2 cellular contexts compared by ENCODE assay signal in the genomic region with DNA sequence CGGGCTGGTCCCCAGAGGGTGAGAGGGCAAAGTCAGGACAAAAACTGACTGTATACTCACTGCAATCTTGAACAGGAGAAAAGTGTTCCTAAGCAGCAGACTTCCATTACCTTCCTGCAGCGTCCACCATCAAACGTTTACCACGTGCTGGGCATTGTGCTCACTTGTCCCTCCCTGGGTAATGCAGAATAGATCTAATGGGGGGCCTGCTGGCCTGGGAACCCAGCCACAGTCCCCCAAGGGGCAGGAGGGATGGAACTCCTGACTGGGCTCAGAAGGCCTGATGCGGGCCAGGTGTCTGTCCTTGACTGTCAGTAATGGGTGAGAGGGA.
TF ChIP-seq lines count a peak whose summit lies in the region.

No MANE protein-coding gene starts in this region.

TF ChIP-seq in IMR-90, 13 proteins besides CTCF, POLR2A, EP300 and RAD21 (continued from another document):
- no peak for TF ChIP-seq RCOR1 (IDR thresholded peaks at IDR 0.05; ENCODE audit: insufficient replicate concordance, low read length)
- TF ChIP-seq USF2 (IDR thresholded peaks at IDR 0.05; ENCODE audit: low read depth, low read length): no peak
- no peak for TF ChIP-seq MXI1 (IDR thresholded peaks at IDR 0.05; ENCODE audit: borderline replicate concordance, low read depth, low read length)

TF ChIP-seq in neural cell, 6 proteins besides CTCF, POLR2A, EP300 and RAD21:
- no peak for TF ChIP-seq MXI1 (conservative IDR thresholded peaks at IDR 0.05; ENCODE audit: poor library complexity, severe bottlenecking)
- no peak for TF ChIP-seq SMC3 (conservative IDR thresholded peaks at IDR 0.05; ENCODE audit: poor library complexity)
- no peak for TF ChIP-seq EZH2 (IDR thresholded peaks at IDR 0.05; ENCODE audit: borderline replicate concordance, insufficient read depth, low read length, poor library complexity, severe bottlenecking)
- TF ChIP-seq, protein P1, sequence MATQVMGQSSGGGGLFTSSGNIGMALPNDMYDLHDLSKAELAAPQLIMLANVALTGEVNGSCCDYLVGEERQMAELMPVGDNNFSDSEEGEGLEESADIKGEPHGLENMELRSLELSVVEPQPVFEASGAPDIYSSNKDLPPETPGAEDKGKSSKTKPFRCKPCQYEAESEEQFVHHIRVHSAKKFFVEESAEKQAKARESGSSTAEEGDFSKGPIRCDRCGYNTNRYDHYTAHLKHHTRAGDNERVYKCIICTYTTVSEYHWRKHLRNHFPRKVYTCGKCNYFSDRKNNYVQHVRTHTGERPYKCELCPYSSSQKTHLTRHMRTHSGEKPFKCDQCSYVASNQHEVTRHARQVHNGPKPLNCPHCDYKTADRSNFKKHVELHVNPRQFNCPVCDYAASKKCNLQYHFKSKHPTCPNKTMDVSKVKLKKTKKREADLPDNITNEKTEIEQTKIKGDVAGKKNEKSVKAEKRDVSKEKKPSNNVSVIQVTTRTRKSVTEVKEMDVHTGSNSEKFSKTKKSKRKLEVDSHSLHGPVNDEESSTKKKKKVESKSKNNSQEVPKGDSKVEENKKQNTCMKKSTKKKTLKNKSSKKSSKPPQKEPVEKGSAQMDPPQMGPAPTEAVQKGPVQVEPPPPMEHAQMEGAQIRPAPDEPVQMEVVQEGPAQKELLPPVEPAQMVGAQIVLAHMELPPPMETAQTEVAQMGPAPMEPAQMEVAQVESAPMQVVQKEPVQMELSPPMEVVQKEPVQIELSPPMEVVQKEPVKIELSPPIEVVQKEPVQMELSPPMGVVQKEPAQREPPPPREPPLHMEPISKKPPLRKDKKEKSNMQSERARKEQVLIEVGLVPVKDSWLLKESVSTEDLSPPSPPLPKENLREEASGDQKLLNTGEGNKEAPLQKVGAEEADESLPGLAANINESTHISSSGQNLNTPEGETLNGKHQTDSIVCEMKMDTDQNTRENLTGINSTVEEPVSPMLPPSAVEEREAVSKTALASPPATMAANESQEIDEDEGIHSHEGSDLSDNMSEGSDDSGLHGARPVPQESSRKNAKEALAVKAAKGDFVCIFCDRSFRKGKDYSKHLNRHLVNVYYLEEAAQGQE (IDR thresholded peaks at IDR 0.05; ENCODE audit: borderline replicate concordance): no peak
TF ChIP-seq in neural cell: peak in this region for 0.
